22 cellular contexts compared by ENCODE assay signal in genomic region chr4:105164548-105164947, GRCh38.
"Had no signal": no experiment of that assay in that cellular context is flagged by ENCODE, and none has a peak within 500 bp of the region (broad histone marks: within the 10 kb centered on the region; RNA-seq: fewer than 3 reads in every experiment).

No MANE protein-coding gene starts in this region.

- DNase-seq: Kasumi-1, MM.1S, NCI-H1092, NCI-H1105 treated with DMSO at 0.1 percent for 48 hours, NCI-H1417 treated with DMSO at 0.1 percent for 48 hours, NCI-H146, NCI-H1694 treated with DMSO at 0.1 percent for 48 hours, NCI-H1930, NCI-H2081, NCI-H2107, NCI-H2227 treated with DMSO at 0.1 percent for 48 hours, NCI-H524, NCI-H526 treated with DMSO at 0.1 percent for 48 hours, NCI-H748 treated with DMSO at 0.1 percent for 48 hours, RPMI8226, SHP77 treated with DMSO at 0.1 percent for 48 hours, SJCRH30 had no signal

- H3K4me1 ChIP-seq: SJCRH30 had no signal

- H3K27ac ChIP-seq: HL-60, KMS-11, SJCRH30 had no signal

- H3K9me3 Mint-ChIP-seq: IgD-negative memory B cell had no signal

- H3K27me3 Mint-ChIP-seq: IgD-negative memory B cell had no signal

- H3K9me3 ChIP-seq: SJCRH30 had no signal

- H3K27me3 ChIP-seq: SJCRH30 had no signal

- ATAC-seq: K562, SK-N-SH treated with all-trans-retinoic acid at 6 μM for 48 hours had no signal

- H3K4me3 ChIP-seq: K562, SJCRH30 had no signal

- H3K4me3 Mint-ChIP-seq: IgD-negative memory B cell had no signal

- H3K27ac Mint-ChIP-seq: IgD-negative memory B cell had no signal
